1 cellular context compared by ENCODE assay signal in the genomic region with DNA sequence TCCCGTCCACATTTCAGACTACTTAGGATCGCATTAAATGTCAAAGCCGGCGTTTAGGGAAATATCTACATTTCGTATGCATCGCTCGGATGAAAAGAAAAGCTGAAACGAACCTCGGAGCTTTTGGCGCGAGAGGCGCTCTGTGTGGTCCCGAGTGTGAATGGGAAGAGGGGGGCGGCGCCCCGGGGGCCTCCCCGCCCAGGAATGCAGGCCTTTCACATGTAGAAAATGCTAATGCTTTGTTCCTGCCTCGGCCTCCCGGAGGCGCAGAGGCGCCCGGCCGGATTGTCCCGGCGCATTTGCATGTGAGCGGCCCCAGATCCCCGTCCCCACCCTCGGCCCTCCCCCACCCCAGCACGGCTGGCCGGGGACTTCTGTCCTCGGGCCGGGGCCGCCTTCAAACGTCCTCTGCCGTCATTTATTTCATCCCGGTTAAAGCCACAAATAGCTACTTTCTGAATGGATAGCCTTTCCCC.
TF ChIP-seq lines count a peak whose summit lies in the region.

No MANE protein-coding gene starts in this region.

TF ChIP-seq in HepG2, 621 proteins besides CTCF, POLR2A, EP300 and RAD21 (continued from another document):
- TF ChIP-seq IKZF5 (CRISPR knock-in tag; IDR thresholded peaks at IDR 0.05): 0 out of 2 replicates have a peak, but pooled peaks have one; percentile 20
- no peak for TF ChIP-seq NR3C1 (CRISPR knock-in tag; IDR thresholded peaks at IDR 0.05)
- TF ChIP-seq, protein P1, sequence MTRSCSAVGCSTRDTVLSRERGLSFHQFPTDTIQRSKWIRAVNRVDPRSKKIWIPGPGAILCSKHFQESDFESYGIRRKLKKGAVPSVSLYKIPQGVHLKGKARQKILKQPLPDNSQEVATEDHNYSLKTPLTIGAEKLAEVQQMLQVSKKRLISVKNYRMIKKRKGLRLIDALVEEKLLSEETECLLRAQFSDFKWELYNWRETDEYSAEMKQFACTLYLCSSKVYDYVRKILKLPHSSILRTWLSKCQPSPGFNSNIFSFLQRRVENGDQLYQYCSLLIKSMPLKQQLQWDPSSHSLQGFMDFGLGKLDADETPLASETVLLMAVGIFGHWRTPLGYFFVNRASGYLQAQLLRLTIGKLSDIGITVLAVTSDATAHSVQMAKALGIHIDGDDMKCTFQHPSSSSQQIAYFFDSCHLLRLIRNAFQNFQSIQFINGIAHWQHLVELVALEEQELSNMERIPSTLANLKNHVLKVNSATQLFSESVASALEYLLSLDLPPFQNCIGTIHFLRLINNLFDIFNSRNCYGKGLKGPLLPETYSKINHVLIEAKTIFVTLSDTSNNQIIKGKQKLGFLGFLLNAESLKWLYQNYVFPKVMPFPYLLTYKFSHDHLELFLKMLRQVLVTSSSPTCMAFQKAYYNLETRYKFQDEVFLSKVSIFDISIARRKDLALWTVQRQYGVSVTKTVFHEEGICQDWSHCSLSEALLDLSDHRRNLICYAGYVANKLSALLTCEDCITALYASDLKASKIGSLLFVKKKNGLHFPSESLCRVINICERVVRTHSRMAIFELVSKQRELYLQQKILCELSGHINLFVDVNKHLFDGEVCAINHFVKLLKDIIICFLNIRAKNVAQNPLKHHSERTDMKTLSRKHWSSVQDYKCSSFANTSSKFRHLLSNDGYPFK (CRISPR knock-in tag; IDR thresholded peaks at IDR 0.05; ENCODE audit: borderline replicate concordance): 0 out of 2 replicates have a peak, but pooled peaks have one; percentile 1
- TF ChIP-seq ZNF547 (CRISPR knock-in tag; IDR thresholded peaks at IDR 0.05): no peak
- TF ChIP-seq, protein P2, sequence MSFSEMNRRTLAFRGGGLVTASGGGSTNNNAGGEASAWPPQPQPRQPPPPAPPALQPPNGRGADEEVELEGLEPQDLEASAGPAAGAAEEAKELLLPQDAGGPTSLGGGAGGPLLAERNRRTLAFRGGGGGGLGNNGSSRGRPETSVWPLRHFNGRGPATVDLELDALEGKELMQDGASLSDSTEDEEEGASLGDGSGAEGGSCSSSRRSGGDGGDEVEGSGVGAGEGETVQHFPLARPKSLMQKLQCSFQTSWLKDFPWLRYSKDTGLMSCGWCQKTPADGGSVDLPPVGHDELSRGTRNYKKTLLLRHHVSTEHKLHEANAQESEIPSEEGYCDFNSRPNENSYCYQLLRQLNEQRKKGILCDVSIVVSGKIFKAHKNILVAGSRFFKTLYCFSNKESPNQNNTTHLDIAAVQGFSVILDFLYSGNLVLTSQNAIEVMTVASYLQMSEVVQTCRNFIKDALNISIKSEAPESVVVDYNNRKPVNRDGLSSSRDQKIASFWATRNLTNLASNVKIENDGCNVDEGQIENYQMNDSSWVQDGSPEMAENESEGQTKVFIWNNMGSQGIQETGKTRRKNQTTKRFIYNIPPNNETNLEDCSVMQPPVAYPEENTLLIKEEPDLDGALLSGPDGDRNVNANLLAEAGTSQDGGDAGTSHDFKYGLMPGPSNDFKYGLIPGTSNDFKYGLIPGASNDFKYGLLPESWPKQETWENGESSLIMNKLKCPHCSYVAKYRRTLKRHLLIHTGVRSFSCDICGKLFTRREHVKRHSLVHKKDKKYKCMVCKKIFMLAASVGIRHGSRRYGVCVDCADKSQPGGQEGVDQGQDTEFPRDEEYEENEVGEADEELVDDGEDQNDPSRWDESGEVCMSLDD (CRISPR knock-in tag; IDR thresholded peaks at IDR 0.05; ENCODE audit: borderline replicate concordance): peak; percentile 84; the same call in 1 of the 2 replicates
- TF ChIP-seq MED13 (CRISPR knock-in tag; IDR thresholded peaks at IDR 0.05): 0 out of 2 replicates have a peak, but pooled peaks have one; percentile 34
